12 cellular contexts compared by ENCODE assay signal in the genomic region with DNA sequence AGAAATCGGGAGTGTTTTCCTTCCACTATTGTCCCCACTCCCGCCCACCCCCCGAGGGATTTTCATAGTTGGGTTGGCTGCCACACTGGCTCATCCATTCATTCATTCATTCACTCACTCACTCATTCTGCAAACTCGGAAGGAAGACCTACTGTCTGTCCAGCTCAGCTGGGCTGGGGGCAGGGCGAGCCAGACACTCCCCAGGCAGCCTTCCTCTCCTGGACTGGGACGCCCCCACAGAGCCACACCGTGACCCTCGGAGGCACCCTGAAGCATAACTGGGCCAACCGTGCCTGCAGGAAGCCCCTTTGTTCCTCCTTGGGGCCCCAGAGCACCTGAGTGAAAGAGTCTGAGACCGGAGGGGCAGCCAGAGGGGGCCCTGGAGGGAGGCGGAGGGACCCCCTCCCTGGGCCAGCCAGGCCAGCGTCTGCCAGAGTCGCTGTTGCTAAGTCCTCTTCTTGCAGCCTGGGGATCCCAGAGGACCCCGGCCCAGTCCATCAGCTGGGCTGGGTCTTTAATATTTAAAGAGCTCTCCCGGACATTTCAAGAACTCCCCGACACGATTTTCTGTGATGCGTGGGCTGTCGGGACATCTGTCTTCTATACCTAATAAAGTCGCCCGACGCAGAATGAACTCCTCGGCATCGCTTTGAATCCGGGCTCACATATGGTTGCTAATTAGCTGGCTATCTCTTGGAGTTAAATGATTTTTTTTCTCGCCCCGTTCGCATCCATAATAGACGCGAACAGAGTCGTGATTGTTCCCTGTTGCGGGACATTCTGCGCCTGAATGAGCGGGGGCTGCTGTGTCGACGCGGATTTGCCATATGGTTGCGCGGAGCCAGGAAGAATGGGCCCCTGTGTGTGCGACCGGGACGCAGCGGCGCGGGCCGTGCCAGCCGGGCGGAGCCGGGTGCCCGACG. TPM values are rescaled to one million over a fixed set of nuclear protein-coding genes. Genes with fewer than 3 reads are reported as not detected.
A peak's percentile ranks its signal among the peaks of the same experiment; 100 is the strongest.
DNase-seq lines count a peak whose midpoint lies in the region; ATAC-seq, FAIRE-seq and TF ChIP-seq lines count a peak whose summit lies in the region.
"Had no signal": no experiment of that assay in that cellular context is flagged by ENCODE, and none has a peak within 500 bp of the region (broad histone marks: within the 10 kb centered on the region; RNA-seq: fewer than 3 reads in every experiment).

No MANE protein-coding gene starts in this region.

- H4K91ac ChIP-seq in H1 (replicated peaks; ENCODE audit: insufficient read length, low read length), result no peak overlapping the region

- no peak for TF ChIP-seq RAD21 in H1 (IDR thresholded peaks at IDR 0.05 in 1 of 2, conservative IDR thresholded peaks at IDR 0.05 in 1 of 2; ENCODE audit: low read depth in 2 of 2, low read length in 2 of 2)

- H3K27ac ChIP-seq in right cardiac atrium (ENCODE audit: low read length) (no peak overlapping the region), H1 (ENCODE audit: low read depth, low read length) (no peak overlapping the region), upper lobe of left lung (peak overlapping the region in 1 of 4 donors; percentile 48)
- H3K27ac ChIP-seq: thyroid gland had no signal

- H2AFZ ChIP-seq in H1 (ENCODE audit: low read length), result no peak overlapping the region

- 0 out of 2 replicates have a peak overlapping the region, but pooled peaks have one; percentile 17 for H2BK12ac ChIP-seq in H1 (ENCODE audit: low read depth, low read length)

- H3K9me3 ChIP-seq in right cardiac atrium (ENCODE audit: control insufficient read depth, low read length) (no peaks in the 10 kb centered on the region), H1 (ENCODE audit: insufficient read depth in 2 of 2, low read depth in 1 of 2, low read length in 1 of 2) (peaks cover 8 to 10% of the 10 kb centered on the region in 2 experiments; a peak in 2 of 4 replicates), upper lobe of left lung (no peaks in the 10 kb centered on the region)
- H3K9me3 ChIP-seq: thyroid gland had no signal

- no peaks in the 10 kb centered on the region for H3K79me1 ChIP-seq in H1 (ENCODE audit: low read depth, low read length)

- peaks cover 29 to 34% of the 10 kb centered on the region in 2 donors for H3K4me1 Mint-ChIP-seq in natural killer cell
- H3K4me1 Mint-ChIP-seq in activated naive CD4-positive, alpha-beta T cell treated with anti-CD3 and anti-CD28 coated beads for 36 hours (ENCODE audit: low read depth), result peaks cover 7% of the 10 kb centered on the region

- no peak overlapping the region for H2BK5ac ChIP-seq in H1 (ENCODE audit: low read depth, low read length)

- H3K4me2 ChIP-seq in H1 (ENCODE audit: insufficient read depth in 1 of 2, low read depth in 2 of 2, low read length in 2 of 2), result peak overlapping the region; percentile 59 to 67

- no peak overlapping the region for H4K5ac ChIP-seq in H1 (ENCODE audit: insufficient read length, low read depth, low read length)

- 0 out of 2 replicates have a peak overlapping the region, but pooled peaks have one; percentile 61 for H2BK15ac ChIP-seq in H1 (ENCODE audit: low read length)

- H3K23ac ChIP-seq in H1 (ENCODE audit: insufficient read length), result no peak overlapping the region

- H3K27me3 ChIP-seq in right cardiac atrium (ENCODE audit: control insufficient read depth, insufficient read depth), result no peaks in the 10 kb centered on the region
- H3K27me3 ChIP-seq in H1 (replicated peaks in 1 of 4; ENCODE audit: control insufficient read depth in 3 of 4, extremely low read depth in 1 of 4, insufficient read depth in 3 of 4, low read length in 3 of 4), result peaks cover 42 to 83% (median 73%) of the 10 kb centered on the region in 4 experiments
- peaks cover 0 to 15% (median 7%) of the 10 kb centered on the region in 4 donors for H3K27me3 ChIP-seq in upper lobe of left lung
- H3K27me3 ChIP-seq: thyroid gland had no signal

- TF ChIP-seq CTCF in H1 (IDR thresholded peaks at IDR 0.05; ENCODE audit: control extremely low read depth in 1 of 3, insufficient read depth in 1 of 3, low read depth in 1 of 3, low read length in 3 of 3) (no peak), natural killer cell (IDR thresholded peaks at IDR 0.05) (no peak), upper lobe of left lung (IDR thresholded peaks at IDR 0.05) (no peak)

- H3K4me3 ChIP-seq in right cardiac atrium (ENCODE audit: low read length) (peak overlapping the region; percentile 26), H1 (ENCODE audit: extremely low read depth in 1 of 4, insufficient read depth in 2 of 4, low read depth in 3 of 4, low read length in 4 of 4) (peak overlapping the region in 2 of 4 experiments; percentile 26 to 47; a peak in 3 of 8 replicates), upper lobe of left lung (peak overlapping the region in 3 of 4 donors; percentile 18 to 38 (median 28))
- H3K4me3 ChIP-seq: thyroid gland had no signal

- no peak for ATAC-seq in right cardiac atrium
- no peak for ATAC-seq in Right ventricle myocardium superior (ENCODE audit: poor library complexity)
- ATAC-seq in natural killer cell, result no peak
- no peak for ATAC-seq in upper lobe of left lung (ENCODE audit: low FRiP score in 2 of 2)
- ATAC-seq: activated T-cell treated with anti-CD3 and anti-CD28 coated beads, Interleukin-2, amount 50 U/mL, for 72 hours had no signal

- peak overlapping the region; percentile 62 for H3K18ac ChIP-seq in H1 (ENCODE audit: extremely low read depth, low read length)

- no peak overlapping the region for H2BK20ac ChIP-seq in H1 (ENCODE audit: low read length)

- no peak overlapping the region for H2AK5ac ChIP-seq in H1 (ENCODE audit: low read depth, low read length)

- no peak overlapping the region for H3K14ac ChIP-seq in H1 (ENCODE audit: insufficient read length)

- peak overlapping the region in 1 of 2 donors; percentile 16 for H3K27ac Mint-ChIP-seq in natural killer cell
- H3K27ac Mint-ChIP-seq in activated naive CD4-positive, alpha-beta T cell treated with anti-CD3 and anti-CD28 coated beads for 36 hours, result no peak overlapping the region
- H3K27ac Mint-ChIP-seq: activated T-cell treated with anti-CD3 and anti-CD28 coated beads, Interleukin-2, amount 50 U/mL, for 72 hours had no signal

- H4K8ac ChIP-seq in H1 (ENCODE audit: extremely low read depth, insufficient read depth, low read length), result peak overlapping the region; percentile 94

- CTCF ChIA-PET in H1 (lab: Charles Lee; ENCODE audit: partially characterized antibody), result interaction anchor here (1.5 to 2.3 kb wide), 3 partner anchors 19 to 337 kb away, joined by 4 to 10 read pairs (median 6); no protein-coding TSS in a partner anchor
- CTCF ChIA-PET in activated naive CD4-positive, alpha-beta T cell treated with anti-CD3 and anti-CD28 coated beads for 36 hours (lab: Charles Lee), result no interaction called here

- TF ChIP-seq EP300 in H1 (IDR thresholded peaks at IDR 0.05; ENCODE audit: borderline replicate concordance in 1 of 2, low read depth in 2 of 2, low read length in 2 of 2) (no peak), upper lobe of left lung (IDR thresholded peaks at IDR 0.05) (no peak)

- no peak overlapping the region for H3K4ac ChIP-seq in H1 (replicated peaks; ENCODE audit: insufficient read length, low read depth, low read length)

- H3K27me3 Mint-ChIP-seq in natural killer cell (ENCODE audit: low read depth in 2 of 2), result peaks cover 45 to 54% of the 10 kb centered on the region in 2 donors
- peaks cover 50% of the 10 kb centered on the region for H3K27me3 Mint-ChIP-seq in activated naive CD4-positive, alpha-beta T cell treated with anti-CD3 and anti-CD28 coated beads for 36 hours (ENCODE audit: low read depth)

- no peak for FAIRE-seq in H1 (lab: Jason Lieb, UNC)

- H3K36me3 ChIP-seq in H1 (ENCODE audit: control insufficient read depth in 2 of 4, insufficient read depth in 4 of 4, low read length in 3 of 4) (peaks cover 0 to 4% (median 0%) of the 10 kb centered on the region in 4 experiments; a peak in 1 of 8 replicates), upper lobe of left lung (no peaks in the 10 kb centered on the region)
- H3K36me3 ChIP-seq: thyroid gland had no signal

- DNase-seq in right cardiac atrium (no peak), Right ventricle myocardium superior (no peak), H1 (ENCODE audit: low read depth in 1 of 2, low spot score in 2 of 2) (no peak), natural killer cell (no peak), upper lobe of left lung (no peak), OCI-M1 (lab: John Stamatoyannopoulos, UW) (no peak)
- no peak for DNase-seq in activated naive CD4-positive, alpha-beta T cell (lab: John Stamatoyannopoulos, UW)
- no peak for DNase-seq in activated naive CD4-positive, alpha-beta T cell treated with anti-CD3 and anti-CD28 coated beads for 36 hours
- DNase-seq: activated T-cell treated with anti-CD3 and anti-CD28 coated beads, Interleukin-2, amount 50 U/mL, for 72 hours; cortex of kidney; NCI-H2029 treated with DMSO at 0.1 percent for 48 hours; thyroid gland had no signal

- H3K36me3 Mint-ChIP-seq in natural killer cell, result no peaks in the 10 kb centered on the region
- H3K36me3 Mint-ChIP-seq in activated naive CD4-positive, alpha-beta T cell treated with anti-CD3 and anti-CD28 coated beads for 36 hours (ENCODE audit: low read depth), result no peaks in the 10 kb centered on the region

- H3K56ac ChIP-seq in H1 (replicated peaks; ENCODE audit: insufficient read length, low read depth, low read length), result no peak overlapping the region

- no peaks in the 10 kb centered on the region for H3K79me2 ChIP-seq in H1 (ENCODE audit: control insufficient read depth in 1 of 2, insufficient read depth in 2 of 2, low read length in 2 of 2)

- H3K4me3 Mint-ChIP-seq in natural killer cell, result peak overlapping the region; percentile 84
- no peak overlapping the region for H3K4me3 Mint-ChIP-seq in activated naive CD4-positive, alpha-beta T cell treated with anti-CD3 and anti-CD28 coated beads for 36 hours
- H3K4me3 Mint-ChIP-seq: activated T-cell treated with anti-CD3 and anti-CD28 coated beads, Interleukin-2, amount 50 U/mL, for 72 hours had no signal

- no peaks in the 10 kb centered on the region for H3K9me3 Mint-ChIP-seq in natural killer cell
- H3K9me3 Mint-ChIP-seq in activated naive CD4-positive, alpha-beta T cell treated with anti-CD3 and anti-CD28 coated beads for 36 hours, result no peaks in the 10 kb centered on the region
- H3K9me3 Mint-ChIP-seq: activated T-cell treated with anti-CD3 and anti-CD28 coated beads, Interleukin-2, amount 50 U/mL, for 72 hours had no signal

- no peak overlapping the region for H3K9ac ChIP-seq in H1 (replicated peaks in 1 of 4; ENCODE audit: extremely low read depth in 1 of 4, low read depth in 3 of 4, low read length in 3 of 4)

- TF ChIP-seq POLR2A in H1 (IDR thresholded peaks at IDR 0.05; ENCODE audit: control extremely low read depth in 1 of 2, low read depth in 2 of 2, low read length in 2 of 2), result no peak
- no peak for TF ChIP-seq POLR2A in upper lobe of left lung (IDR thresholded peaks at IDR 0.05)

- WGBS in right cardiac atrium, result 20% methylated on average over 51 of the region's 51 CpGs
- WGBS in H1 (ENCODE audit: extremely low coverage in 1 of 2, insufficient coverage in 1 of 2, insufficient read length in 1 of 2, insufficient replicate concordance in 2 of 2, low coverage in 1 of 2, low lambda C conversion rate in 2 of 2, missing lambda C conversion rate in 1 of 2), 2 experiments, result 16% methylated on average over 48 of the region's 51 CpGs; no CpG with 5 or more reads in 1 of the 2 experiments
- WGBS in upper lobe of left lung, 2 donors, result 37 to 43% methylated on average over 34 to 37 of the region's 51 CpGs

- intact Hi-C loops in right cardiac atrium (cut with DNase I), result loop anchor here in 1 of 4 donors (10.0 kb wide), 1 partner anchor 174 kb away; the partner anchor contains the start of gene KCNQ1OT1
- intact Hi-C loops in Right ventricle myocardium superior (cut with DNase I), result no loop called here
- intact Hi-C loops in natural killer cell (cut with micrococcal nuclease), result no loop called here
- intact Hi-C loops in activated naive CD4-positive, alpha-beta T cell treated with anti-CD3 and anti-CD28 coated beads for 36 hours (cut with micrococcal nuclease), result no loop called here

- no peaks in the 10 kb centered on the region for H4K20me1 ChIP-seq in H1 (replicated peaks in 1 of 2; ENCODE audit: control insufficient read depth in 1 of 2, insufficient read depth in 2 of 2, low read length in 2 of 2)

- peaks cover 2% of the 10 kb centered on the region; the same call in 1 of the 2 replicates for H3K23me2 ChIP-seq in H1 (ENCODE audit: low read depth, low read length)

- POLR2A ChIA-PET in H1 (lab: Charles Lee; ENCODE audit: partially characterized antibody), result interaction anchor here (1.0 kb wide), 1 partner anchor 81 kb away, joined by 3 read pairs; no protein-coding TSS in a partner anchor

- H3K4me1 ChIP-seq in right cardiac atrium (ENCODE audit: control insufficient read depth, insufficient read depth, low read length) (no peaks in the 10 kb centered on the region), H1 (replicated peaks in 1 of 4; ENCODE audit: control insufficient read depth in 3 of 4, insufficient read depth in 4 of 4, low read length in 3 of 4) (peaks cover 4 to 32% (median 18%) of the 10 kb centered on the region in 4 experiments; a peak in 6 of 7 replicates), upper lobe of left lung (peaks cover 6 to 30% (median 19%) of the 10 kb centered on the region in 4 donors)
- H3K4me1 ChIP-seq: thyroid gland had no signal

- no peak overlapping the region for H2BK120ac ChIP-seq in H1 (replicated peaks; ENCODE audit: low read depth, low read length)

RNA-seq across cellular contexts. Expression of gene CDKN1C, which starts 16.7 kb away (rescaled TPM):
- 10 to 100 TPM; 16.1 to 26.3 (median 21.4) TPM for total RNA-seq in right cardiac atrium
- 27.6 TPM for polyA plus RNA-seq in right cardiac atrium
- total RNA-seq in Right ventricle myocardium superior, result 37.7 TPM
- 12.8 and 16.2 TPM in 2 replicates for total RNA-seq in H1 (2021; fragmentation: NEBNext Ultra II Directional; extraction: Animal tissue kit (Norgen Biotek cat#: 25700))
- 14.1 and 21.8 TPM in 2 replicates for polyA plus RNA-seq in H1 (2011; rRNA removed)
- polyA plus RNA-seq in H1 (2011; cell fraction: cytosol; rRNA removed), result 13.5 TPM
- polyA plus RNA-seq in H1 (2011; cell fraction: nucleus; rRNA removed), result 19.1 TPM
- 5.5 to 12.0 TPM (median 10.3 TPM) in 4 replicates for polyA plus RNA-seq in H1 (2012, experiment 1 of 2)
- polyA plus RNA-seq in H1 (2012, experiment 2 of 2), result 12.8 TPM
- 12.8 TPM for polyA plus RNA-seq in H1 (2013, experiment 1 of 2)
- polyA plus RNA-seq in H1 (2013, experiment 2 of 2), result 10.8 TPM
- polyA minus RNA-seq in H1 (2011; rRNA and poly(A)+ RNA removed), result 1.7 and 2.9 TPM in 2 replicates
- polyA minus RNA-seq in H1 (2011; cell fraction: cytosol; rRNA and poly(A)+ RNA removed), result 16.9 TPM
- polyA minus RNA-seq in H1 (2011; cell fraction: nucleus; rRNA and poly(A)+ RNA removed), result 23.8 TPM
- total RNA-seq in natural killer cell, result 10 to 100 TPM in 1 of 3 donors, 1 to 10 TPM in 2; 2.6 to 27.9 (median 6.3) TPM
- total RNA-seq in upper lobe of left lung, result 10 to 100 TPM; 23.4 to 71.9 (median 33.6) TPM
- total RNA-seq in activated naive CD4-positive, alpha-beta T cell treated with anti-CD3 and anti-CD28 coated beads for 36 hours, result under 1 TPM; 0.17 to 0.26 TPM
